In the genomic region with DNA sequence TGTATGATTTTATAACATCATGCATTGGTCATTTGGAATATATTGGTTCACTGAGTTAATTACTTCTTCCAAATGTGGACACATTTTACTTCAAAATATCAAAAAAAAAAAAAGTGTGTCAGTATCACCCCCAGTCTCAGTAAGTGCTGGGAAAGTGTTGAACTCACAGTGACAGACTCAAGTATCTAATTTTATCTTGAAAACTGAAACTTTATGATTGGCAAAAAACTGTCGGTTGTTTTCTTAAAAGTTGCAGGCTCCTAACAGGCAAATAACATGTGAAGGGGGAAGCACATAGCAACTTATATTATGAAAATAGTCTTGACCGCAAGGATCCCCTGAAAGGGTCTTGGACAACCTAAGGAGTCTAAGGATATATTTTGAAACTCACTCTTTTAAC, we compare ENCODE assay signal across 23 cellular contexts.
"Had no signal": no experiment of that assay in that cellular context is flagged by ENCODE, and none has a peak within 500 bp of the region (broad histone marks: within the 10 kb centered on the region; RNA-seq: fewer than 3 reads in every experiment).

No MANE protein-coding gene starts in this region.

- DNase-seq: natural killer cell; occipital lobe; ovary; posterior cingulate gyrus; psoas muscle; right cardiac atrium; right lobe of liver; sigmoid colon; small intestine; stimulated activated CD4-positive, alpha-beta T cell treated with anti-CD3 and anti-CD28 coated beads, Interleukin-15, amount 100 ng/mL, for 24 hours; stimulated activated CD4-positive, alpha-beta T cell treated with anti-CD3 and anti-CD28 coated beads, Interleukin-4, amount 100 ng/mL, for 1 hour; stimulated activated CD4-positive, alpha-beta T cell treated with anti-CD3 and anti-CD28 coated beads, Interleukin-4, amount 100 ng/mL, for 4 hours; stimulated activated naive B cell treated with anti-CD40 and anti-IgM and Interleukin-4, amounts not matched to agents 10 μg/mL and 1 μg/mL and 100 μg/mL, for 72 hours; stimulated activated naive CD4-positive, alpha-beta T cell treated with Interleukin-2 at 50 U/mL for 16 hours; stomach; thyroid gland; trophoblast cell; upper lobe of left lung had no signal

- H3K4me3 Mint-ChIP-seq: natural killer cell; nephron; neural progenitor cell; stimulated activated effector memory CD8-positive, alpha-beta T cell treated with anti-CD3 and anti-CD28 coated beads, Interleukin-12 subunit alpha, Interleukin-12 subunit beta, amount 100 ng/mL, for 72 hours; stimulated activated naive B cell treated with anti-CD40 and anti-IgM and Interleukin-4, amounts not matched to agents 10 μg/mL and 1 μg/mL and 100 μg/mL, for 72 hours; stimulated activated naive CD8-positive, alpha-beta T cell treated with anti-CD3 and anti-CD28 coated beads, Interleukin-15, Interleukin-2, amounts not matched to agents 100 ng/mL and 50 ng/mL, for 24 hours had no signal

- H3K27ac Mint-ChIP-seq: natural killer cell; nephron; neural progenitor cell; progenitor cell of endocrine pancreas; stimulated activated effector memory CD8-positive, alpha-beta T cell treated with anti-CD3 and anti-CD28 coated beads, Interleukin-12 subunit alpha, Interleukin-12 subunit beta, amount 100 ng/mL, for 72 hours; stimulated activated naive B cell treated with anti-CD40 and anti-IgM and Interleukin-4, amounts not matched to agents 10 μg/mL and 1 μg/mL and 100 μg/mL, for 72 hours; stimulated activated naive CD8-positive, alpha-beta T cell treated with anti-CD3 and anti-CD28 coated beads, Interleukin-15, Interleukin-2, amounts not matched to agents 100 ng/mL and 50 ng/mL, for 24 hours had no signal

- H3K9me3 Mint-ChIP-seq: natural killer cell; nephron; neural progenitor cell; stimulated activated naive CD8-positive, alpha-beta T cell treated with anti-CD3 and anti-CD28 coated beads, Interleukin-15, Interleukin-2, amounts not matched to agents 100 ng/mL and 50 ng/mL, for 24 hours had no signal

- H3K4me1 Mint-ChIP-seq: natural killer cell; nephron; neural progenitor cell; stimulated activated effector memory CD8-positive, alpha-beta T cell treated with anti-CD3 and anti-CD28 coated beads, Interleukin-12 subunit alpha, Interleukin-12 subunit beta, amount 100 ng/mL, for 72 hours; stimulated activated naive B cell treated with anti-CD40 and anti-IgM and Interleukin-4, amounts not matched to agents 10 μg/mL and 1 μg/mL and 100 μg/mL, for 72 hours had no signal

- ATAC-seq: natural killer cell; psoas muscle; right cardiac atrium; right lobe of liver; stimulated activated effector memory CD8-positive, alpha-beta T cell treated with anti-CD3 and anti-CD28 coated beads, Interleukin-12 subunit alpha, Interleukin-12 subunit beta, amount 100 ng/mL, for 72 hours; stimulated activated naive B cell treated with anti-CD40 and anti-IgM and Interleukin-4, amounts not matched to agents 10 μg/mL and 1 μg/mL and 100 μg/mL, for 72 hours had no signal

- H3K36me3 Mint-ChIP-seq: natural killer cell; neural progenitor cell; stimulated activated effector memory CD8-positive, alpha-beta T cell treated with anti-CD3 and anti-CD28 coated beads, Interleukin-12 subunit alpha, Interleukin-12 subunit beta, amount 100 ng/mL, for 72 hours; stimulated activated naive B cell treated with anti-CD40 and anti-IgM and Interleukin-4, amounts not matched to agents 10 μg/mL and 1 μg/mL and 100 μg/mL, for 72 hours had no signal
